In genomic region chr2:235762832-235763598, GRCh38 we compare ENCODE assay signal across 22 cellular contexts.
DNase-seq lines count a peak whose midpoint lies in the region; ATAC-seq and TF ChIP-seq lines count a peak whose summit lies in the region.
"Had no signal": no experiment of that assay in that cellular context is flagged by ENCODE, and none has a peak within 500 bp of the region (broad histone marks: within the 10 kb centered on the region; RNA-seq: fewer than 3 reads in every experiment).

No MANE protein-coding gene starts in this region.

- H3K27ac ChIP-seq in GM23248 (no peak overlapping the region), neural progenitor cell (no peak overlapping the region)
- H3K27ac ChIP-seq: cardiac muscle cell, esophagus muscularis mucosa, KMS-11, sigmoid colon had no signal

- DNase-seq in GM23248 (peak; percentile 18), LHCN-M2 (ENCODE audit: low read depth) (peak; percentile 20), chondrocyte (ENCODE audit: low spot score) (no peak), neural progenitor cell (ENCODE audit: low spot score) (no peak), AG08396 (ENCODE audit: low spot score) (no peak), medulla oblongata (ENCODE audit: extremely low spot score) (no peak)
- DNase-seq: activated CD4-positive, alpha-beta T cell treated with anti-CD3 and anti-CD28 coated beads, Interleukin-2, amount 50 U/mL, for 48 hours; activated CD8-positive, alpha-beta memory T cell treated with anti-CD3 and anti-CD28 coated beads, Interleukin-2, amount 50 U/mL, for 4 hours; activated naive CD4-positive, alpha-beta T cell treated with anti-CD3 and anti-CD28 coated beads, Interleukin-2, amount 10 ng/mL, durations not matched to agents 7 days and 5 days; CD4-positive, alpha-beta memory T cell; cortex of kidney; left cardiac atrium; NCI-H187 treated with DMSO at 0.1 percent for 48 hours; NCI-H2227 treated with DMSO at 0.1 percent for 48 hours; stimulated activated CD4-positive, alpha-beta T cell treated with anti-CD3 and anti-CD28 coated beads, Interleukin-4, amount 100 ng/mL, for 24 hours; stimulated activated naive B cell treated with anti-CD40 and anti-IgM and Interleukin-4, amounts not matched to agents 10 μg/mL and 1 μg/mL and 100 μg/mL, for 72 hours had no signal

- H4K20me1 ChIP-seq in GM23248 (ENCODE audit: insufficient read depth), result no peaks in the 10 kb centered on the region
- peaks cover 18% of the 10 kb centered on the region for H4K20me1 ChIP-seq in neural progenitor cell (ENCODE audit: low read depth)

- no peaks in the 10 kb centered on the region for H3K9me3 ChIP-seq in GM23248 (ENCODE audit: low read depth)
- no peaks in the 10 kb centered on the region for H3K9me3 ChIP-seq in neural progenitor cell (ENCODE audit: low read depth)
- H3K9me3 ChIP-seq: esophagus muscularis mucosa, sigmoid colon had no signal

- H3K27me3 ChIP-seq in GM23248 (replicated peaks; ENCODE audit: insufficient read depth) (no peaks in the 10 kb centered on the region), neural progenitor cell (no peaks in the 10 kb centered on the region)
- H3K27me3 ChIP-seq: cardiac muscle cell, esophagus muscularis mucosa, sigmoid colon had no signal

- 88 to 91% methylated on average over 20 of the region's 20 CpGs for WGBS in GM23248 (ENCODE audit: low coverage in 1 of 2, low lambda C conversion rate in 2 of 2, missing lambda C conversion rate in 2 of 2), 2 experiments

- H3K79me2 ChIP-seq in GM23248 (ENCODE audit: insufficient read depth) (no peaks in the 10 kb centered on the region), neural progenitor cell (ENCODE audit: low read depth) (no peaks in the 10 kb centered on the region)

- TF ChIP-seq CTCF in chondrocyte (IDR thresholded peaks at IDR 0.05) (peak; percentile 61), neural progenitor cell (IDR thresholded peaks at IDR 0.05) (peak; percentile 11)

- H3K4me3 Mint-ChIP-seq in chondrocyte (ENCODE audit: unreplicated experiment) (no peak overlapping the region), neural progenitor cell (no peak overlapping the region)
- H3K4me3 Mint-ChIP-seq: activated naive CD4-positive, alpha-beta T cell treated with anti-CD3 and anti-CD28 coated beads, Interleukin-2, amount 10 ng/mL, durations not matched to agents 7 days and 5 days; activated T-helper 1 cell treated with anti-CD3 and anti-CD28 coated beads, Interleukin-12 subunit alpha, Interleukin-12 subunit beta, Interleukin-2, Interleukin-4 antibody, amounts not matched to agents 30 ng/mL and 10 ng/mL and 1 ng/mL, durations not matched to agents 14 hours and 24 hours and 36 hours; CD4-positive, alpha-beta memory T cell; stimulated activated naive B cell treated with anti-CD40 and anti-IgM and Interleukin-4, amounts not matched to agents 10 μg/mL and 1 μg/mL and 100 μg/mL, for 72 hours had no signal

- H3K9me3 Mint-ChIP-seq in chondrocyte (ENCODE audit: low read depth) (no peaks in the 10 kb centered on the region), neural progenitor cell (no peaks in the 10 kb centered on the region)
- H3K9me3 Mint-ChIP-seq: activated naive CD4-positive, alpha-beta T cell treated with anti-CD3 and anti-CD28 coated beads, Interleukin-2, amount 10 ng/mL, durations not matched to agents 7 days and 5 days; activated T-helper 1 cell treated with anti-CD3 and anti-CD28 coated beads, Interleukin-12 subunit alpha, Interleukin-12 subunit beta, Interleukin-2, Interleukin-4 antibody, amounts not matched to agents 30 ng/mL and 10 ng/mL and 1 ng/mL, durations not matched to agents 14 hours and 24 hours and 36 hours; CD4-positive, alpha-beta memory T cell; stimulated activated naive B cell treated with anti-CD40 and anti-IgM and Interleukin-4, amounts not matched to agents 10 μg/mL and 1 μg/mL and 100 μg/mL, for 72 hours had no signal

- H3K9me2 ChIP-seq in GM23248 (ENCODE audit: insufficient read depth), result no peaks in the 10 kb centered on the region

- peaks cover 10% of the 10 kb centered on the region for H3K4me1 ChIP-seq in GM23248 (ENCODE audit: insufficient read depth)
- H3K4me1 ChIP-seq in neural progenitor cell, result no peaks in the 10 kb centered on the region

- H3K27ac Mint-ChIP-seq in chondrocyte (ENCODE audit: unreplicated experiment) (no peak overlapping the region), neural progenitor cell (no peak overlapping the region)
- H3K27ac Mint-ChIP-seq: activated naive CD4-positive, alpha-beta T cell treated with anti-CD3 and anti-CD28 coated beads, Interleukin-2, amount 10 ng/mL, durations not matched to agents 7 days and 5 days; activated T-helper 1 cell treated with anti-CD3 and anti-CD28 coated beads, Interleukin-12 subunit alpha, Interleukin-12 subunit beta, Interleukin-2, Interleukin-4 antibody, amounts not matched to agents 30 ng/mL and 10 ng/mL and 1 ng/mL, durations not matched to agents 14 hours and 24 hours and 36 hours; CD4-positive, alpha-beta memory T cell; stimulated activated naive B cell treated with anti-CD40 and anti-IgM and Interleukin-4, amounts not matched to agents 10 μg/mL and 1 μg/mL and 100 μg/mL, for 72 hours had no signal

- in situ Hi-C loops in GM23248 (cut with MboI), result no loop called here

- peaks cover 5% of the 10 kb centered on the region for H3K36me3 Mint-ChIP-seq in chondrocyte (ENCODE audit: low read depth)
- peaks cover 19% of the 10 kb centered on the region for H3K36me3 Mint-ChIP-seq in neural progenitor cell
- H3K36me3 Mint-ChIP-seq: activated naive CD4-positive, alpha-beta T cell treated with anti-CD3 and anti-CD28 coated beads, Interleukin-2, amount 10 ng/mL, durations not matched to agents 7 days and 5 days; CD4-positive, alpha-beta memory T cell; stimulated activated naive B cell treated with anti-CD40 and anti-IgM and Interleukin-4, amounts not matched to agents 10 μg/mL and 1 μg/mL and 100 μg/mL, for 72 hours had no signal

- no peak overlapping the region for H3K4me2 ChIP-seq in GM23248 (ENCODE audit: unreplicated experiment)
- no peak overlapping the region for H3K4me2 ChIP-seq in neural progenitor cell
- H3K4me2 ChIP-seq: KMS-11 had no signal

- H2AFZ ChIP-seq in GM23248 (no peak overlapping the region), neural progenitor cell (replicated peaks) (no peak overlapping the region)

- H3K27me3 Mint-ChIP-seq in chondrocyte (ENCODE audit: low read depth) (no peaks in the 10 kb centered on the region), neural progenitor cell (ENCODE audit: insufficient read depth, low read depth) (peaks cover 6% of the 10 kb centered on the region)
- H3K27me3 Mint-ChIP-seq: activated naive CD4-positive, alpha-beta T cell treated with anti-CD3 and anti-CD28 coated beads, Interleukin-2, amount 10 ng/mL, durations not matched to agents 7 days and 5 days had no signal

- H3K4me1 Mint-ChIP-seq in chondrocyte (ENCODE audit: low read depth) (peaks cover 9% of the 10 kb centered on the region), neural progenitor cell (peaks cover 6% of the 10 kb centered on the region)
- H3K4me1 Mint-ChIP-seq: activated naive CD4-positive, alpha-beta T cell treated with anti-CD3 and anti-CD28 coated beads, Interleukin-2, amount 10 ng/mL, durations not matched to agents 7 days and 5 days had no signal

- H3K9ac ChIP-seq in GM23248 (no peak overlapping the region), neural progenitor cell (no peak overlapping the region)
- H3K9ac ChIP-seq: KMS-11 had no signal

- H3F3A ChIP-seq in GM23248 (ENCODE audit: insufficient read depth) (peaks cover 6% of the 10 kb centered on the region; the same call in 1 of the 2 replicates), neural progenitor cell (ENCODE audit: low read depth) (peaks cover 8% of the 10 kb centered on the region)

- no peak overlapping the region for H3K4me3 ChIP-seq in GM23248
- H3K4me3 ChIP-seq in neural progenitor cell, result no peak overlapping the region
- H3K4me3 ChIP-seq: cardiac muscle cell, esophagus muscularis mucosa, sigmoid colon had no signal

- H3K36me3 ChIP-seq in GM23248 (ENCODE audit: low read depth) (no peaks in the 10 kb centered on the region), neural progenitor cell (no peaks in the 10 kb centered on the region)
- H3K36me3 ChIP-seq: cardiac muscle cell had no signal

- no peak for ATAC-seq in HG03135 (IDR thresholded peaks at IDR 0.05; ENCODE audit: unreplicated experiment)
- ATAC-seq: left cardiac atrium; stimulated activated naive B cell treated with anti-CD40 and anti-IgM and Interleukin-4, amounts not matched to agents 10 μg/mL and 1 μg/mL and 100 μg/mL, for 72 hours had no signal

Comparison
In these comparisons a context has a peak if more than half of its experiments do, and no peak if none do; other contexts are left out.
1. DNase-seq: peak in GM23248 (single experiment) and LHCN-M2 (single experiment); none in chondrocyte (single experiment), neural progenitor cell (single experiment), AG08396 (single experiment) and medulla oblongata (single experiment).